ENCODE assay signal across 8 cellular contexts in the genomic region with DNA sequence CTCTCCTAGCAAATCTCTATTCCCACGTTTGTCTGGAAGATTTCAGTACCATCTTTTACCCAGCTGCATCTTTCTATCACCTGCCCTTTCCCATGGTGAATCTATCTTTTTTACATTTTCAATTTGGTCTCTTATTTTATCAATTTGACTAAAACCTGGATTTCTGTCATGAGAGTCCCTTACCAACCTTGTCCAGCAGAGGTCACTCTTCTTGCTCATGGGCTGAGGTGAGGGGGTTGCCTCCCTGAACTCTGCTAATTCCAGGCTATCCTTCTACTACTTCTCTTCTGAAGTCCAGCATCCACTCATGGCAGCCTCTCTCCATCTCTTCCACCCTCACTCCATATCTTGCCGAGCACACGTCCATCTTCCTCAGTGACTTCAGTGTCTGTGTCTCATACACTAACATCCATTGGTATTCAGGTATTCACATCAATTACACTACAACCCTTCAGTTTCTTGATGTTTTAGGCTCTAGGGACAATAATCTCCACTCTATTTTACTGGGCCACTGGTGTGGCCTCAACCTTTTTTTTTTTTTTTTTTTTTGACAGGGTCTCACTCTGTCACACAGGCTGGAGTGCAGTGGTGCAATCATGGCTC. TPM values are rescaled to one million over a fixed set of nuclear protein-coding genes. Genes with fewer than 3 reads are reported as not detected.
DNase-seq lines count a peak whose midpoint lies in the region; ATAC-seq and TF ChIP-seq lines count a peak whose summit lies in the region.

No MANE protein-coding gene starts in this region.

- H3K27me3 Mint-ChIP-seq in chondrocyte (ENCODE audit: low read depth), result no peaks in the 10 kb centered on the region
- peaks cover 0 to 17% (median 13%) of the 10 kb centered on the region in 3 donors for H3K27me3 Mint-ChIP-seq in naive B cell

- ATAC-seq in HG03095 (IDR thresholded peaks at IDR 0.05; ENCODE audit: unreplicated experiment) (peak; percentile 66), naive B cell (ENCODE audit: low read depth in 2 of 2) (peak in 1 of 2 donors; percentile 52), GM21825 (IDR thresholded peaks at IDR 0.05; ENCODE audit: unreplicated experiment) (no peak), GM21367 (IDR thresholded peaks at IDR 0.05; ENCODE audit: unreplicated experiment) (no peak)

- H3K4me3 Mint-ChIP-seq in chondrocyte (ENCODE audit: unreplicated experiment) (no peak overlapping the region), naive B cell (no peak overlapping the region)

- H3K9me3 Mint-ChIP-seq in chondrocyte (ENCODE audit: low read depth) (no peaks in the 10 kb centered on the region), naive B cell (peaks cover 0 to 4% (median 0%) of the 10 kb centered on the region in 7 donors)

- H3K4me1 Mint-ChIP-seq in chondrocyte (ENCODE audit: low read depth) (peaks cover 11% of the 10 kb centered on the region), naive B cell (peaks cover 14 to 21% (median 16%) of the 10 kb centered on the region in 3 donors)

- H3K36me3 Mint-ChIP-seq in chondrocyte (ENCODE audit: low read depth), result no peaks in the 10 kb centered on the region
- H3K36me3 Mint-ChIP-seq in naive B cell, result peaks cover 0 to 12% of the 10 kb centered on the region in 2 donors

- TF ChIP-seq CTCF in 22Rv1 (IDR thresholded peaks at IDR 0.05) (peak; percentile 90), chondrocyte (IDR thresholded peaks at IDR 0.05) (peak; percentile 89)

- DNase-seq in EH (ENCODE audit: low read depth) (peak; percentile 51), RPMI7951 (ENCODE audit: low read depth) (peak; percentile 35), chondrocyte (ENCODE audit: low spot score) (no peak), naive B cell (peak; percentile 44)

- H3K27ac ChIP-seq in 22Rv1, result no peak overlapping the region

- no peak overlapping the region for H3K27ac Mint-ChIP-seq in chondrocyte (ENCODE audit: unreplicated experiment)
- H3K27ac Mint-ChIP-seq in naive B cell, result peak overlapping the region in 2 of 6 donors; percentile 0 to 75

RNA-seq across cellular contexts. Expression of gene ZNF827, which starts 17.8 kb away (rescaled TPM):
- total RNA-seq in RPMI7951 (2014; rRNA removed; shearing (Covaris generic)), result 6.5 TPM in 2 replicates
- 23.8 to 40.9 TPM (median 27.6 TPM) in 3 replicates for total RNA-seq in chondrocyte
- 1 to 10 TPM; 2.3 to 6.2 (median 4.2) TPM for polyA plus RNA-seq in naive B cell (ENCODE audit: low read depth in 6 of 6)
